In the genomic region with DNA sequence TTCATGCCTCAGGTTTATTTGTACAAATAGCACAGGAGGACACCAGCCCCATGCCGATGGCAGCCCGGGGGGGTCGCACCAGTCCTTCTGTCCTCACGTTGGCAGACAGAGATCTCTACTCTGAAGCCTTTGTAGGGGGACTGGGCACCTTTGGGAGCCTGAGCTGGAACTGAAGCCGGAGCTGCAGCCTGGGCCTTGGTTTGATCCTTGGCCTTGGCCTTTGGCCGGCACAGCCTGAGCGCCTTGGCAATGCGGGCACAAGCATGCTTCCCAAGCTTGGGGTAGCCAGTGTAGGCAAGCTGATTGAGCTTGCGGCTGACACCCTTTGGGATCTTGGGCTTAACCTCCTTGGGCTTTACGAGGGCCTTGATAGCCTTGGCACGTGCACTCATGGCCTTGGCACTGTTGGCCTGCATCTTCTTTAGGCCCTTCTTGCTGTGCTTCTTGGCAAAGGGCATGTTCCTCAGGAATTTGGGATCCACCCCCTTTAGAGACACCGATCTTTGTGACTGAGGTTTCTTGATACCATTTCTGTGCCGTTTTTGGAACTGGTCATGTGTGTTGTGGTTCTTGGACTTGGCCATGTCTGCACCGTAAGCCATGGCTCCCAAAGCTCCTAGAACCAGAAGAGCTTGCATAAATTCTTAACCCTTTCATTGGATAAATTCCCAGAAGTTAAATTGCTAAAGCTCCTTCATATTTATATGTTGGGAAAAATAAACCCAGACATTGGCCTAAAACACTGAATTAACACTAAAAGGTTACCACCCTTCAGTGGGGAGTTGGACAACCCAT, we compare ENCODE assay signal across 30 cellular contexts. TPM values are rescaled to one million over a fixed set of nuclear protein-coding genes. Genes with fewer than 3 reads are reported as not detected.
"Had no signal": no experiment of that assay in that cellular context is flagged by ENCODE, and none has a peak within 500 bp of the region (broad histone marks: within the 10 kb centered on the region; RNA-seq: fewer than 3 reads in every experiment).

No MANE protein-coding gene starts in this region.

- H3K27ac ChIP-seq: colonic mucosa, dorsolateral prefrontal cortex, esophagus squamous epithelium, left ventricle myocardium inferior, pancreas, psoas muscle, VCaP had no signal

- H3K9me3 Mint-ChIP-seq: activated CD4-positive, alpha-beta T cell treated with anti-CD3 and anti-CD28 coated beads, Interleukin-2, amount 10 ng/mL, durations not matched to agents 7 days and 5 days; activated CD8-positive, alpha-beta T cell treated with anti-CD3 and anti-CD28 coated beads for 36 hours; brain; central memory CD8-positive, alpha-beta T cell; natural killer cell treated with Interleukin-12 subunit alpha and Interleukin-12 subunit beta and Interleukin-15 and Interleukin-18, amount 100 ng/mL, for 72 hours; stimulated activated naive CD8-positive, alpha-beta T cell treated with anti-CD3 and anti-CD28 coated beads, Interleukin-15, Interleukin-2, amounts not matched to agents 100 ng/mL and 50 ng/mL, for 24 hours had no signal

- H3K4me1 ChIP-seq: colonic mucosa, pancreas, psoas muscle had no signal

- H3K4me1 Mint-ChIP-seq: activated CD4-positive, alpha-beta T cell treated with anti-CD3 and anti-CD28 coated beads, Interleukin-2, amount 10 ng/mL, durations not matched to agents 7 days and 5 days; activated CD8-positive, alpha-beta memory T cell treated with anti-CD3 and anti-CD28 coated beads, Interleukin-2, amount 10 ng/mL, durations not matched to agents 7 days and 5 days; central memory CD8-positive, alpha-beta T cell had no signal

- ATAC-seq: activated CD8-positive, alpha-beta memory T cell treated with anti-CD3 and anti-CD28 coated beads, Interleukin-2, amount 10 ng/mL, durations not matched to agents 7 days and 5 days; activated CD8-positive, alpha-beta T cell treated with anti-CD3 and anti-CD28 coated beads for 36 hours; natural killer cell treated with Interleukin-12 subunit alpha and Interleukin-12 subunit beta and Interleukin-15 and Interleukin-18, amount 100 ng/mL, for 72 hours; pancreas; psoas muscle had no signal

- H3K36me3 Mint-ChIP-seq: activated CD8-positive, alpha-beta memory T cell treated with anti-CD3 and anti-CD28 coated beads, Interleukin-2, amount 10 ng/mL, durations not matched to agents 7 days and 5 days; brain; natural killer cell treated with Interleukin-12 subunit alpha and Interleukin-12 subunit beta and Interleukin-15 and Interleukin-18, amount 100 ng/mL, for 72 hours had no signal

- H3K27ac Mint-ChIP-seq: activated CD4-positive, alpha-beta T cell treated with anti-CD3 and anti-CD28 coated beads, Interleukin-2, amount 10 ng/mL, durations not matched to agents 7 days and 5 days; activated CD8-positive, alpha-beta memory T cell treated with anti-CD3 and anti-CD28 coated beads, Interleukin-2, amount 10 ng/mL, durations not matched to agents 7 days and 5 days; activated CD8-positive, alpha-beta T cell treated with anti-CD3 and anti-CD28 coated beads for 36 hours; brain; natural killer cell treated with Interleukin-12 subunit alpha and Interleukin-12 subunit beta and Interleukin-15 and Interleukin-18, amount 100 ng/mL, for 72 hours; stimulated activated naive CD8-positive, alpha-beta T cell treated with anti-CD3 and anti-CD28 coated beads, Interleukin-15, Interleukin-2, amounts not matched to agents 100 ng/mL and 50 ng/mL, for 24 hours had no signal

- H3K27me3 ChIP-seq: colonic mucosa, esophagus squamous epithelium, pancreas, right atrium auricular region, thyroid gland had no signal

- H3K9me3 ChIP-seq: colonic mucosa, esophagus squamous epithelium, left ventricle myocardium inferior, pancreas, psoas muscle, right atrium auricular region, thyroid gland had no signal

- H3K36me3 ChIP-seq: colonic mucosa, esophagus squamous epithelium, left ventricle myocardium inferior, pancreas, right atrium auricular region, thyroid gland had no signal

- DNase-seq: activated CD4-positive, alpha-beta T cell treated with anti-CD3 and anti-CD28 coated beads, Interleukin-2, amount 10 ng/mL, durations not matched to agents 7 days and 5 days; activated CD4-positive, CD25-positive, alpha-beta regulatory T cell treated with anti-CD3 and anti-CD28 coated beads, Interleukin-2, amount 50 U/mL, for 72 hours; activated CD8-positive, alpha-beta memory T cell treated with anti-CD3 and anti-CD28 coated beads, Interleukin-2, amount 10 ng/mL, durations not matched to agents 7 days and 5 days; activated CD8-positive, alpha-beta T cell treated with anti-CD3 and anti-CD28 coated beads for 36 hours; activated effector memory CD4-positive, alpha-beta T cell treated with anti-CD3 and anti-CD28 coated beads, Interleukin-2, amount 50 U/mL, for 16 hours; activated naive CD4-positive, alpha-beta T cell treated with anti-CD3 and anti-CD28 coated beads, Interleukin-2, amount 50 U/mL, for 16 hours; activated T-cell treated with anti-CD3 and anti-CD28 coated beads for 4 hours; anterior cingulate cortex; colonic mucosa; dorsolateral prefrontal cortex; esophagus squamous epithelium; foreskin melanocyte; glutamatergic neuron; hypothalamus; left ventricle myocardium inferior; mammary epithelial cell; midbrain; pancreas; psoas muscle; stimulated activated CD4-positive, alpha-beta T cell treated with anti-CD3 and anti-CD28 coated beads, Interleukin-12 subunit alpha, Interleukin-12 subunit beta, amount 100 ng/mL, for 4 hours; stimulated activated CD4-positive, alpha-beta T cell treated with anti-CD3 and anti-CD28 coated beads, Interleukin-4, amount 100 ng/mL, for 4 hours; substantia nigra; thyroid gland had no signal

- H3K4me3 Mint-ChIP-seq: activated CD4-positive, alpha-beta T cell treated with anti-CD3 and anti-CD28 coated beads, Interleukin-2, amount 10 ng/mL, durations not matched to agents 7 days and 5 days; activated CD8-positive, alpha-beta memory T cell treated with anti-CD3 and anti-CD28 coated beads, Interleukin-2, amount 10 ng/mL, durations not matched to agents 7 days and 5 days; activated CD8-positive, alpha-beta T cell treated with anti-CD3 and anti-CD28 coated beads for 36 hours; brain; central memory CD8-positive, alpha-beta T cell; natural killer cell treated with Interleukin-12 subunit alpha and Interleukin-12 subunit beta and Interleukin-15 and Interleukin-18, amount 100 ng/mL, for 72 hours; stimulated activated naive CD8-positive, alpha-beta T cell treated with anti-CD3 and anti-CD28 coated beads, Interleukin-15, Interleukin-2, amounts not matched to agents 100 ng/mL and 50 ng/mL, for 24 hours had no signal

- H3K4me3 ChIP-seq: colonic mucosa, dorsolateral prefrontal cortex, esophagus squamous epithelium, left ventricle myocardium inferior, pancreas, psoas muscle, right atrium auricular region, thyroid gland had no signal

RNA-seq across cellular contexts. Expression of a gene that starts 57.2 kb away (rescaled TPM):
- total RNA-seq: activated CD4-positive, alpha-beta T cell treated with anti-CD3 and anti-CD28 coated beads, Interleukin-2, amount 10 ng/mL, durations not matched to agents 7 days and 5 days; activated CD8-positive, alpha-beta memory T cell treated with anti-CD3 and anti-CD28 coated beads, Interleukin-2, amount 10 ng/mL, durations not matched to agents 7 days and 5 days; natural killer cell treated with Interleukin-12 subunit alpha and Interleukin-12 subunit beta and Interleukin-15 and Interleukin-18, amount 100 ng/mL, for 72 hours; T-helper 2 cell treated with Interferon-gamma antibody and Interleukin-4, amounts not matched to agents 100 ng/mL and 5 ng/mL, for 36 hours had no signal
